ENCODE assay signal across 19 cellular contexts in the genomic region with DNA sequence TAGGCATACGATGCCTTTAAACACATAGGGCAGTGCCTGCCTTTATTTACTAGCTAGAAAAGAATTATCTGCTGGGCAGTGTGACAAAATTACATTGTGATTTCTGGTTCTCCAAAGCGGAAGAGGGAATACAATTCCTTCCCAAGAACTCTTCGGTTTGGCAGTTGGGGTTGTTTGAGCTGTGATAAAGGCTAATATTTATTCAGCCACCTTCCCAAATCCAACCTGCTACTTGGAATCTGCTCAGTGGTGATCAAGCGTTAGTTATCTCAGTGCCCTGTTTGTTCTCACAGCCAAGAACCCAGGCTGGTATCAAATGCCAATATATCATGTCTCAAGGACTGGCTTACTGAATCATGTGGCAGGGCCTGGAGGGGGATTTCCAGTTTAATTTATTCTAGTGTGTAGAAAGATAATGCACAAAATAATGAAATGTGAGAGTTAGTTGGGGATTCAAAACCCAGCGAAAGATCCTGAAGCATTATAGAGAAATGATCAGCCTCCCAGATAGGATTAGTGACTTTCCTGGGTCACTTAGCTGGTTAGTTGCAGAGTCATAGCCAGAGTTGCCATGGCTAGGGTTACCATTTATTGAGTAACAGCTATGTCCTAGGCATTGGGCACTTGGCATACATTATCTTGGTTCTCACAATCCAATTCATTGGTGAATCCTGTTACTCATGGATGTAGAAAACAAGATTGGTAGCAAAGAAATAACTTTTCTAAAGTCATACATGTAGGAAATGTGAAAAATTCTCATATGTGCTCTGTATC.
"Had no signal": no experiment of that assay in that cellular context is flagged by ENCODE, and none has a peak within 500 bp of the region (broad histone marks: within the 10 kb centered on the region; RNA-seq: fewer than 3 reads in every experiment).

No MANE protein-coding gene starts in this region.

- H3K4me1 ChIP-seq: gastroesophageal sphincter, heart left ventricle, parathyroid adenoma, tibial nerve, uterus had no signal

- FAIRE-seq: endometrium had no signal

- ATAC-seq: gastroesophageal sphincter; heart left ventricle; naive thymus-derived CD8-positive, alpha-beta T cell; T-helper 17 cell had no signal

- H3K4me3 ChIP-seq: coronary artery, gastroesophageal sphincter, heart left ventricle, tibial nerve, uterus had no signal

- DNase-seq: activated CD4-positive, alpha-beta T cell treated with anti-CD3 and anti-CD28 coated beads, Interleukin-2, amount 50 U/mL, for 48 hours; activated gamma-delta T cell treated with Interleukin-2 at 50 U/mL for 16 hours; activated T-cell treated with anti-CD3 and anti-CD28 coated beads for 4 hours; amniotic stem cell; heart left ventricle; mesenchymal stem cell; naive thymus-derived CD8-positive, alpha-beta T cell; retina; stimulated activated CD4-positive, alpha-beta T cell treated with anti-CD3 and anti-CD28 coated beads, Interleukin-2, amount 100 ng/mL, for 24 hours; stimulated activated naive CD4-positive, alpha-beta T cell treated with Interleukin-2 at 50 U/mL for 16 hours; substantia nigra; T-helper 17 cell; uterus; WERI-Rb-1 had no signal

- H3K36me3 ChIP-seq: gastroesophageal sphincter, heart left ventricle, tibial nerve, uterus, WERI-Rb-1 had no signal

- H3K27ac ChIP-seq: gastroesophageal sphincter, heart left ventricle, parathyroid adenoma, tibial nerve, uterus, WERI-Rb-1 had no signal

- H3K27me3 ChIP-seq: gastroesophageal sphincter, heart left ventricle, tibial nerve, uterus had no signal
